In the genomic region with DNA sequence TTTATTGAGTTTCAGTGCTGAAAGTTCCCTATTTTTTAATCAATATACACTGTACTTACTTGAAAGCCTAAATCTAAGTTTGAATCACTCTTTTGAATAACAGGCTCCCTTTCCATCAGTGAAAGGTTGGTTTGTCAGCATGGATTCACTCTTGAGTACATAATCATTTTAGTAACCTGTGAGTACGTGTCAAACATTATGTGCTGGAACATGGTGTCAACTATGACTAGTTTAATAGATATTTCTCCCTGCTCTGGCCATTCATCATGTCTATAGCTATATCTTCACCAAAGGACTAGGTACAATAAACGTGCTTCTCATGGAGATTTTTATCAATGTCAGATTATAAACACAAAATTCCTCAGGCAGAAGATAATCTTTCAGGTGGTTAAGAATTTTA, we compare ENCODE assay signal across 28 cellular contexts.
"Had no signal": no experiment of that assay in that cellular context is flagged by ENCODE, and none has a peak within 500 bp of the region (broad histone marks: within the 10 kb centered on the region; RNA-seq: fewer than 3 reads in every experiment).

No MANE protein-coding gene starts in this region.

- DNase-seq: activated CD4-positive, alpha-beta memory T cell treated with anti-CD3 and anti-CD28 coated beads, Interleukin-2, amount 10 ng/mL, durations not matched to agents 7 days and 5 days; activated CD4-positive, alpha-beta T cell treated with anti-CD3 and anti-CD28 coated beads for 1 hour; activated CD4-positive, alpha-beta T cell treated with anti-CD3 and anti-CD28 coated beads for 48 hours; activated CD4-positive, CD25-positive, alpha-beta regulatory T cell; activated CD8-positive, alpha-beta memory T cell treated with anti-CD3 and anti-CD28 coated beads for 24 hours; activated CD8-positive, alpha-beta memory T cell treated with anti-CD3 and anti-CD28 coated beads, Interleukin-2, amount 10 ng/mL, durations not matched to agents 7 days and 5 days; activated CD8-positive, alpha-beta memory T cell treated with anti-CD3 and anti-CD28 coated beads, Interleukin-2, amount 50 U/mL, for 48 hours; activated effector memory CD4-positive, alpha-beta T cell treated with anti-CD3 and anti-CD28 coated beads, Interleukin-2, amount 50 U/mL, for 16 hours; activated naive CD4-positive, alpha-beta T cell; activated naive CD4-positive, alpha-beta T cell treated with anti-CD3 and anti-CD28 coated beads, Interleukin-2, amount 50 U/mL, for 16 hours; activated naive CD8-positive, alpha-beta T cell treated with anti-CD3 and anti-CD28 coated beads for 36 hours; activated T-cell treated with anti-CD3 and anti-CD28 coated beads, Interleukin-2, amount 50 U/mL, for 48 hours; amniotic stem cell; aorta; brain microvascular endothelial cell; Karpas-422; KBM-7; NCI-H1105 treated with DMSO at 0.1 percent for 48 hours; NCI-H1436; NCI-H1694 treated with DMSO at 0.1 percent for 48 hours; NCI-H2029; NCI-H345; NCI-H524 treated with DMSO at 0.1 percent for 48 hours; NK-92 treated with Interleukin-12 subunit alpha and Interleukin-12 subunit beta, amount 100 ng/mL, for 24 hours; Right ventricle myocardium superior; T1000; WERI-Rb-1 had no signal

- H3K4me1 Mint-ChIP-seq: activated CD4-positive, alpha-beta memory T cell treated with anti-CD3 and anti-CD28 coated beads, Interleukin-2, amount 10 ng/mL, durations not matched to agents 7 days and 5 days; activated CD8-positive, alpha-beta memory T cell treated with anti-CD3 and anti-CD28 coated beads, Interleukin-2, amount 10 ng/mL, durations not matched to agents 7 days and 5 days; activated naive CD8-positive, alpha-beta T cell treated with anti-CD3 and anti-CD28 coated beads for 36 hours; IgD-negative memory B cell had no signal

- H3K36me3 Mint-ChIP-seq: activated naive CD8-positive, alpha-beta T cell treated with anti-CD3 and anti-CD28 coated beads for 36 hours; IgD-negative memory B cell had no signal

- H3K27me3 Mint-ChIP-seq: activated CD4-positive, alpha-beta memory T cell treated with anti-CD3 and anti-CD28 coated beads, Interleukin-2, amount 10 ng/mL, durations not matched to agents 7 days and 5 days; IgD-negative memory B cell had no signal

- H3K4me3 Mint-ChIP-seq: activated CD4-positive, alpha-beta memory T cell treated with anti-CD3 and anti-CD28 coated beads, Interleukin-2, amount 10 ng/mL, durations not matched to agents 7 days and 5 days; activated CD8-positive, alpha-beta memory T cell treated with anti-CD3 and anti-CD28 coated beads, Interleukin-2, amount 10 ng/mL, durations not matched to agents 7 days and 5 days; activated naive CD8-positive, alpha-beta T cell treated with anti-CD3 and anti-CD28 coated beads for 36 hours; IgD-negative memory B cell had no signal

- H3K27ac ChIP-seq: brain microvascular endothelial cell, WERI-Rb-1 had no signal

- H3K27me3 ChIP-seq: brain microvascular endothelial cell had no signal

- H3K36me3 ChIP-seq: brain microvascular endothelial cell, WERI-Rb-1 had no signal

- H3K9me3 Mint-ChIP-seq: activated CD4-positive, alpha-beta memory T cell treated with anti-CD3 and anti-CD28 coated beads, Interleukin-2, amount 10 ng/mL, durations not matched to agents 7 days and 5 days; activated naive CD8-positive, alpha-beta T cell treated with anti-CD3 and anti-CD28 coated beads for 36 hours; IgD-negative memory B cell had no signal

- H3K27ac Mint-ChIP-seq: activated CD4-positive, alpha-beta memory T cell treated with anti-CD3 and anti-CD28 coated beads, Interleukin-2, amount 10 ng/mL, durations not matched to agents 7 days and 5 days; activated CD8-positive, alpha-beta memory T cell treated with anti-CD3 and anti-CD28 coated beads, Interleukin-2, amount 10 ng/mL, durations not matched to agents 7 days and 5 days; activated naive CD8-positive, alpha-beta T cell treated with anti-CD3 and anti-CD28 coated beads for 36 hours; IgD-negative memory B cell had no signal

- ATAC-seq: activated CD8-positive, alpha-beta memory T cell treated with anti-CD3 and anti-CD28 coated beads, Interleukin-2, amount 10 ng/mL, durations not matched to agents 7 days and 5 days had no signal
